In genomic region chr14:73055251-73055650, GRCh38 we compare ENCODE assay signal across 28 cellular contexts.
"Had no signal": no experiment of that assay in that cellular context is flagged by ENCODE, and none has a peak within 500 bp of the region (broad histone marks: within the 10 kb centered on the region; RNA-seq: fewer than 3 reads in every experiment).

No MANE protein-coding gene starts in this region.

- H3K27me3 ChIP-seq: neural progenitor cell, ovary, right lobe of liver, sigmoid colon, stomach, thyroid gland, tibial nerve, upper lobe of left lung, vagina had no signal

- ATAC-seq: naive thymus-derived CD4-positive, alpha-beta T cell; psoas muscle; right cardiac atrium; right lobe of liver; stimulated activated effector memory CD8-positive, alpha-beta T cell treated with anti-CD3 and anti-CD28 coated beads, Interleukin-12 subunit alpha, Interleukin-12 subunit beta, amount 100 ng/mL, for 72 hours; stimulated activated naive B cell treated with anti-CD40 and anti-IgM and Interleukin-4, amounts not matched to agents 10 μg/mL and 1 μg/mL and 100 μg/mL, for 72 hours had no signal

- H3K9me3 ChIP-seq: ovary, psoas muscle, right lobe of liver, sigmoid colon, stomach, thoracic aorta, thyroid gland, tibial nerve, upper lobe of left lung, vagina had no signal

- H3K27ac ChIP-seq: neural progenitor cell, ovary, parathyroid adenoma, right lobe of liver, sigmoid colon, stomach, thoracic aorta, thyroid gland, tibial nerve, upper lobe of left lung, vagina had no signal

- H3K9me3 Mint-ChIP-seq: naive thymus-derived CD4-positive, alpha-beta T cell; nephron progenitor cell; neural progenitor cell; stimulated activated effector memory CD8-positive, alpha-beta T cell treated with anti-CD3 and anti-CD28 coated beads, Interleukin-12 subunit alpha, Interleukin-12 subunit beta, amount 100 ng/mL, for 72 hours; stimulated activated naive B cell treated with anti-CD40 and anti-IgM and Interleukin-4, amounts not matched to agents 10 μg/mL and 1 μg/mL and 100 μg/mL, for 72 hours; stimulated activated naive CD8-positive, alpha-beta T cell treated with anti-CD3 and anti-CD28 coated beads, Interleukin-15, Interleukin-2, amounts not matched to agents 100 ng/mL and 50 ng/mL, for 24 hours had no signal

- H3K4me3 ChIP-seq: neural progenitor cell, ovary, psoas muscle, right lobe of liver, sigmoid colon, stomach, thoracic aorta, thyroid gland, tibial nerve, upper lobe of left lung, vagina had no signal

- H3K36me3 ChIP-seq: neural progenitor cell, ovary, right lobe of liver, sigmoid colon, stomach, thoracic aorta, thyroid gland, tibial nerve, upper lobe of left lung, vagina had no signal

- H3K4me1 Mint-ChIP-seq: stimulated activated effector memory CD8-positive, alpha-beta T cell treated with anti-CD3 and anti-CD28 coated beads, Interleukin-12 subunit alpha, Interleukin-12 subunit beta, amount 100 ng/mL, for 72 hours had no signal

- H3K4me3 Mint-ChIP-seq: nephron progenitor cell; neural progenitor cell; stimulated activated effector memory CD8-positive, alpha-beta T cell treated with anti-CD3 and anti-CD28 coated beads, Interleukin-12 subunit alpha, Interleukin-12 subunit beta, amount 100 ng/mL, for 72 hours; stimulated activated naive B cell treated with anti-CD40 and anti-IgM and Interleukin-4, amounts not matched to agents 10 μg/mL and 1 μg/mL and 100 μg/mL, for 72 hours; stimulated activated naive CD8-positive, alpha-beta T cell treated with anti-CD3 and anti-CD28 coated beads, Interleukin-15, Interleukin-2, amounts not matched to agents 100 ng/mL and 50 ng/mL, for 24 hours had no signal

- H3K36me3 Mint-ChIP-seq: neural progenitor cell had no signal

- H3K27me3 Mint-ChIP-seq: naive thymus-derived CD4-positive, alpha-beta T cell; progenitor cell of endocrine pancreas; stimulated activated naive B cell treated with anti-CD40 and anti-IgM and Interleukin-4, amounts not matched to agents 10 μg/mL and 1 μg/mL and 100 μg/mL, for 72 hours; stimulated activated naive CD8-positive, alpha-beta T cell treated with anti-CD3 and anti-CD28 coated beads, Interleukin-15, Interleukin-2, amounts not matched to agents 100 ng/mL and 50 ng/mL, for 24 hours had no signal

- DNase-seq: naive thymus-derived CD4-positive, alpha-beta T cell; nephron progenitor cell; occipital lobe; ovary; posterior cingulate gyrus; psoas muscle; right cardiac atrium; right lobe of liver; sigmoid colon; small intestine; stimulated activated CD4-positive, alpha-beta T cell treated with anti-CD3 and anti-CD28 coated beads, Interleukin-15, amount 100 ng/mL, for 24 hours; stimulated activated CD4-positive, alpha-beta T cell treated with anti-CD3 and anti-CD28 coated beads, Interleukin-2, amount 100 ng/mL, for 24 hours; stimulated activated CD4-positive, alpha-beta T cell treated with anti-CD3 and anti-CD28 coated beads, Interleukin-2, amount 100 ng/mL, for 48 hours; stimulated activated CD4-positive, alpha-beta T cell treated with anti-CD3 and anti-CD28 coated beads, Interleukin-4, amount 100 ng/mL, for 24 hours; stimulated activated naive B cell treated with anti-CD40 and anti-IgM and Interleukin-4, amounts not matched to agents 10 μg/mL and 1 μg/mL and 100 μg/mL, for 72 hours; stimulated activated naive CD4-positive, alpha-beta T cell treated with Interleukin-2 at 50 U/mL for 16 hours; stomach; thyroid gland; trophoblast cell; upper lobe of left lung had no signal

- H3K27ac Mint-ChIP-seq: naive thymus-derived CD4-positive, alpha-beta T cell; nephron progenitor cell; neural progenitor cell; progenitor cell of endocrine pancreas; stimulated activated effector memory CD8-positive, alpha-beta T cell treated with anti-CD3 and anti-CD28 coated beads, Interleukin-12 subunit alpha, Interleukin-12 subunit beta, amount 100 ng/mL, for 72 hours; stimulated activated naive B cell treated with anti-CD40 and anti-IgM and Interleukin-4, amounts not matched to agents 10 μg/mL and 1 μg/mL and 100 μg/mL, for 72 hours; stimulated activated naive CD8-positive, alpha-beta T cell treated with anti-CD3 and anti-CD28 coated beads, Interleukin-15, Interleukin-2, amounts not matched to agents 100 ng/mL and 50 ng/mL, for 24 hours had no signal
